ENCODE assay signal across 23 cellular contexts in genomic region chr14:99463974-99464373, GRCh38. TPM values are rescaled to one million over a fixed set of nuclear protein-coding genes. Genes with fewer than 3 reads are reported as not detected.
DNase-seq lines count a peak whose midpoint lies in the region; ATAC-seq and TF ChIP-seq lines count a peak whose summit lies in the region.
"Had no signal": no experiment of that assay in that cellular context is flagged by ENCODE, and none has a peak within 500 bp of the region (broad histone marks: within the 10 kb centered on the region; RNA-seq: fewer than 3 reads in every experiment).

No MANE protein-coding gene starts in this region.

- H2AFZ ChIP-seq in trophoblast cell (ENCODE audit: insufficient read depth, low read length, poor library complexity): no peak overlapping the region
- H2AFZ ChIP-seq in hepatocyte: no peak overlapping the region
- H2AFZ ChIP-seq: GM23248 had no signal

- peaks cover 82 to 100% of the 10 kb centered on the region in 2 donors for H3K4me1 Mint-ChIP-seq in immature natural killer cell

- no peak overlapping the region for H3K23ac ChIP-seq in trophoblast cell (ENCODE audit: low read length)

- WGBS in right cardiac atrium: 74% methylated on average over 4 of the region's 4 CpGs
- 79 to 86% (median 83%) methylated on average over 4 of the region's 4 CpGs for WGBS in heart left ventricle, 4 donors
- WGBS in trophoblast cell (ENCODE audit: extremely low coverage, insufficient coverage, insufficient read length): no CpG with 5 or more reads among the region's 4 CpGs
- WGBS in hepatocyte (ENCODE audit: low lambda C conversion rate, missing lambda C conversion rate): 94% methylated on average over 4 of the region's 4 CpGs

- H3K36me3 ChIP-seq in heart left ventricle (peaks cover 0 to 66% (median 53%) of the 10 kb centered on the region in 9 donors), trophoblast cell (ENCODE audit: control insufficient read depth in 1 of 2, insufficient read depth in 2 of 2, low read length in 2 of 2) (peaks cover 14 to 25% of the 10 kb centered on the region in 2 experiments), lower lobe of right lung (peaks cover 66% of the 10 kb centered on the region), A673 (ENCODE audit: insufficient read depth, low read length, poor library complexity, severe bottlenecking) (peaks cover 14% of the 10 kb centered on the region), hepatocyte (replicated peaks; ENCODE audit: insufficient read depth, low read depth) (no peaks in the 10 kb centered on the region)

- H3K27ac Mint-ChIP-seq in immature natural killer cell: peak overlapping the region; percentile 63 to 87 (median 80)
- H3K27ac Mint-ChIP-seq: CD4-positive, alpha-beta T cell; HFFc6 had no signal

- H3K27ac ChIP-seq in right cardiac atrium (ENCODE audit: low read length): peak overlapping the region; percentile 2
- H3K27ac ChIP-seq in heart left ventricle: no peak overlapping the region
- peak overlapping the region; percentile 22 for H3K27ac ChIP-seq in trophoblast cell (ENCODE audit: low read depth, low read length)
- no peak overlapping the region for H3K27ac ChIP-seq in lower lobe of right lung
- no peak overlapping the region for H3K27ac ChIP-seq in A673 (ENCODE audit: low read depth, low read length, poor library complexity, severe bottlenecking)
- H3K27ac ChIP-seq in hepatocyte: no peak overlapping the region
- H3K27ac ChIP-seq: BLaER1 treated with 17β-estradiol and CSF1 and Interleukin-3, amounts not matched to agents 10 nM and 100 nM; GM23248; RWPE1 had no signal

- H3K27me3 ChIP-seq in right cardiac atrium (ENCODE audit: control insufficient read depth, insufficient read depth) (no peaks in the 10 kb centered on the region), heart left ventricle (no peaks in the 10 kb centered on the region), trophoblast cell (ENCODE audit: insufficient read depth, low read length) (no peaks in the 10 kb centered on the region), lower lobe of right lung (ENCODE audit: low read depth) (no peaks in the 10 kb centered on the region), A673 (replicated peaks; ENCODE audit: insufficient read depth, low read depth, low read length, poor library complexity) (no peaks in the 10 kb centered on the region), hepatocyte (no peaks in the 10 kb centered on the region)
- H3K27me3 ChIP-seq: BLaER1 treated with 17β-estradiol and CSF1 and Interleukin-3, amounts not matched to agents 10 nM and 100 nM had no signal

- intact Hi-C loops in right cardiac atrium (cut with DNase I): no loop called here
- intact Hi-C loops in heart left ventricle (cut with DNase I): no loop called here
- intact Hi-C loops in lower lobe of right lung (cut with DNase I): no loop called here
- intact Hi-C loops in A673 (cut with micrococcal nuclease; ENCODE audit: unreplicated experiment): no loop called here

- H3K4me3 Mint-ChIP-seq in immature natural killer cell: peak overlapping the region; percentile 43 to 71 (median 54)
- H3K4me3 Mint-ChIP-seq: CD4-positive, alpha-beta T cell; HFFc6 had no signal

- no peak overlapping the region for H3K9ac ChIP-seq in trophoblast cell (ENCODE audit: low read length)
- H3K9ac ChIP-seq: BLaER1 treated with 17β-estradiol and CSF1 and Interleukin-3, amounts not matched to agents 10 nM and 100 nM; GM23248 had no signal

- H3K4me2 ChIP-seq in trophoblast cell (ENCODE audit: low read length) (no peak overlapping the region), hepatocyte (no peak overlapping the region)
- H3K4me2 ChIP-seq: BLaER1 treated with 17β-estradiol and CSF1 and Interleukin-3, amounts not matched to agents 10 nM and 100 nM had no signal

- H3K9me3 Mint-ChIP-seq in immature natural killer cell: no peaks in the 10 kb centered on the region
- H3K9me3 Mint-ChIP-seq: CD4-positive, alpha-beta T cell; HFFc6 had no signal

- no peaks in the 10 kb centered on the region for H3K9me3 ChIP-seq in right cardiac atrium (ENCODE audit: control insufficient read depth, low read length)
- H3K9me3 ChIP-seq in heart left ventricle: no peaks in the 10 kb centered on the region
- H3K9me3 ChIP-seq in trophoblast cell (ENCODE audit: insufficient read depth, low read depth, low read length): peaks cover 2% of the 10 kb centered on the region
- H3K9me3 ChIP-seq in lower lobe of right lung: no peaks in the 10 kb centered on the region
- no peaks in the 10 kb centered on the region for H3K9me3 ChIP-seq in A673 (ENCODE audit: low read depth, low read length, poor library complexity, severe bottlenecking)
- H3K9me3 ChIP-seq in hepatocyte (ENCODE audit: low read depth): no peaks in the 10 kb centered on the region
- H3K9me3 ChIP-seq: BLaER1 treated with 17β-estradiol and CSF1 and Interleukin-3, amounts not matched to agents 10 nM and 100 nM; HAP-1 had no signal

- H2BK120ac ChIP-seq in trophoblast cell (ENCODE audit: insufficient read depth, low read length, poor library complexity): no peak overlapping the region

- H3K79me2 ChIP-seq in trophoblast cell (ENCODE audit: control insufficient read depth, insufficient read depth, low read length, poor library complexity) (peaks cover 4% of the 10 kb centered on the region), hepatocyte (peaks cover 62% of the 10 kb centered on the region)

- no peaks in the 10 kb centered on the region for H3K79me1 ChIP-seq in trophoblast cell (ENCODE audit: low read length)

- no peak overlapping the region for H2AK5ac ChIP-seq in trophoblast cell (ENCODE audit: low read length)

- no peak overlapping the region for H4K8ac ChIP-seq in trophoblast cell (ENCODE audit: low read depth, low read length)

- no peak overlapping the region for H2BK12ac ChIP-seq in trophoblast cell (ENCODE audit: low read length)

- peaks cover 0 to 3% (median 0%) of the 10 kb centered on the region in 3 donors for H3K27me3 Mint-ChIP-seq in immature natural killer cell (ENCODE audit: low read depth in 3 of 3)
- H3K27me3 Mint-ChIP-seq: CD4-positive, alpha-beta T cell had no signal

- DNase-seq in right cardiac atrium (no peak), heart left ventricle (no peak), immature natural killer cell (peak in 2 of 3 donors; percentile 14 to 20), trophoblast cell (no peak), lower lobe of right lung (no peak), A673 (ENCODE audit: low spot score) (no peak), hepatocyte (ENCODE audit: low spot score) (no peak)
- DNase-seq: AML-193; CD4-positive, alpha-beta T cell; GM23248; HFFc6; IMR-90; KG1; MM.1S; NCI-H1694; NCI-H2029 treated with DMSO at 0.1 percent for 48 hours; NCI-H446 treated with DMSO at 0.1 percent for 48 hours; NCI-H526 treated with DMSO at 0.1 percent for 48 hours; SHP77 had no signal

- no peak overlapping the region for H3K18ac ChIP-seq in trophoblast cell (ENCODE audit: low read length)

- H3K9me2 ChIP-seq in hepatocyte (replicated peaks; ENCODE audit: insufficient read depth): no peaks in the 10 kb centered on the region

- ATAC-seq in right cardiac atrium (peak; percentile 6 to 34), heart left ventricle (no peak), HG03439 (IDR thresholded peaks at IDR 0.05; ENCODE audit: unreplicated experiment) (no peak), lower lobe of right lung (no peak)

- CTCF ChIA-PET in A673 (lab: Charles Lee): no interaction called here

- H3K4me1 ChIP-seq in right cardiac atrium (ENCODE audit: control insufficient read depth, insufficient read depth, low read length) (peaks cover 11% of the 10 kb centered on the region), heart left ventricle (peaks cover 0 to 23% (median 17%) of the 10 kb centered on the region in 12 donors), trophoblast cell (ENCODE audit: control insufficient read depth in 1 of 2, insufficient read depth in 2 of 2, low read length in 2 of 2) (peaks cover 7 to 19% of the 10 kb centered on the region in 2 experiments), lower lobe of right lung (peaks cover 13% of the 10 kb centered on the region), A673 (ENCODE audit: insufficient read depth, low read length, poor library complexity, severe bottlenecking) (peaks cover 6% of the 10 kb centered on the region), hepatocyte (ENCODE audit: insufficient read depth) (peaks cover 14% of the 10 kb centered on the region)

- no peak overlapping the region for H3K4ac ChIP-seq in trophoblast cell (ENCODE audit: low read depth, low read length)

- no peak overlapping the region for H4K91ac ChIP-seq in trophoblast cell (ENCODE audit: low read depth, low read length)

- H4K12ac ChIP-seq in trophoblast cell (ENCODE audit: low read depth, low read length): no peak overlapping the region

- H4K20me1 ChIP-seq in hepatocyte (ENCODE audit: insufficient read depth, poor library complexity, severe bottlenecking): peaks cover 8% of the 10 kb centered on the region

- BruUV-seq in A673 (replicated peaks; lab: Mats Ljungman, UMichigan): no TSS peak

- no peak overlapping the region for H2BK5ac ChIP-seq in trophoblast cell (ENCODE audit: low read depth, low read length, poor library complexity)

- no peak for TF ChIP-seq POLR2A in heart left ventricle (IDR thresholded peaks at IDR 0.05)

- H3K4me3 ChIP-seq in right cardiac atrium (ENCODE audit: low read length) (no peak overlapping the region), heart left ventricle (no peak overlapping the region), trophoblast cell (ENCODE audit: low read depth, low read length) (no peak overlapping the region), lower lobe of right lung (no peak overlapping the region), A673 (ENCODE audit: low read depth, low read length, poor library complexity, severe bottlenecking) (no peak overlapping the region), hepatocyte (no peak overlapping the region)
- H3K4me3 ChIP-seq: BLaER1 treated with 17β-estradiol and CSF1 and Interleukin-3, amounts not matched to agents 10 nM and 100 nM; GM23248; HAP-1 had no signal

- H3K14ac ChIP-seq in trophoblast cell (ENCODE audit: low read length): no peak overlapping the region

- H3K36me3 Mint-ChIP-seq in immature natural killer cell: peaks cover 18 to 43% (median 25%) of the 10 kb centered on the region in 3 donors

- TF ChIP-seq CTCF in heart left ventricle (IDR thresholded peaks at IDR 0.05): no peak
- TF ChIP-seq CTCF in lower lobe of right lung (IDR thresholded peaks at IDR 0.05): no peak
- TF ChIP-seq CTCF in A673 (conservative IDR thresholded peaks at IDR 0.05; ENCODE audit: low read depth, low read length): no peak
- no peak for TF ChIP-seq CTCF in hepatocyte (IDR thresholded peaks at IDR 0.05; ENCODE audit: poor library complexity)

- POLR2A ChIA-PET in A673 (lab: Charles Lee; ENCODE audit: low non-redundant PET): no interaction called here

RNA-seq across cellular contexts. Expression of gene SETD3, which starts 16.7 kb away (rescaled TPM):
- total RNA-seq in right cardiac atrium (100 to 1,000 TPM; 101 to 127 (median 113) TPM), heart left ventricle (100 to 1,000 TPM in 4 of 9 donors, 10 to 100 TPM in 5; 80.1 to 130 (median 99.4) TPM), lower lobe of right lung (78.7 TPM), A673 (2021) (46.4 and 48.4 TPM in 2 replicates), hepatocyte (60.2 and 67.3 TPM in 2 replicates)
- polyA plus RNA-seq in right cardiac atrium (65.4 TPM), heart left ventricle (10 to 100 TPM; 49.7 to 81.7 TPM), immature natural killer cell (100 to 1,000 TPM in 1 of 3 donors, 10 to 100 TPM in 2; 60.8 to 112 (median 66.5) TPM), hepatocyte (43.6 and 47.0 TPM in 2 replicates)
- 81.6 and 81.8 TPM in 2 replicates for polyA plus RNA-seq in trophoblast cell (2013)

RNA-seq across cellular contexts. Expression of gene CCNK, which starts 17.2 kb away (rescaled TPM):
- total RNA-seq in right cardiac atrium (10 to 100 TPM; 30.0 to 36.5 (median 31.4) TPM), heart left ventricle (10 to 100 TPM; 11.8 to 35.3 (median 30.2) TPM), lower lobe of right lung (53.6 TPM), A673 (2021) (88.0 and 88.2 TPM in 2 replicates), hepatocyte (15.6 and 22.0 TPM in 2 replicates)
- polyA plus RNA-seq in right cardiac atrium (12.2 TPM), heart left ventricle (10 to 100 TPM in 1 of 2 donors, 1 to 10 TPM in 1; 9.1 to 20.6 TPM), immature natural killer cell (10 to 100 TPM in 2 of 3 donors, 1 to 10 TPM in 1; 5.8 to 32.9 (median 13.2) TPM), hepatocyte (10.1 and 11.1 TPM in 2 replicates)
- 105 TPM in 2 replicates for polyA plus RNA-seq in trophoblast cell (2013)

Comparison
In these comparisons a context has a peak if more than half of its experiments do, and no peak if none do; other contexts are left out.
1. ATAC-seq: peak in right cardiac atrium (2 of 2); none in heart left ventricle (0 of 4), HG03439 (single experiment) and lower lobe of right lung (0 of 2).
2. H3K27ac ChIP-seq: peak in right cardiac atrium (single experiment) and trophoblast cell (single experiment); none in heart left ventricle (0 of 12), lower lobe of right lung (single experiment), A673 (single experiment) and hepatocyte (single experiment).
3. DNase-seq: peak in immature natural killer cell (2 of 3); none in right cardiac atrium (0 of 3), heart left ventricle (0 of 5), trophoblast cell (0 of 2), lower lobe of right lung (single experiment), A673 (single experiment) and hepatocyte (single experiment).